In genomic region chr7:123558506-123558874, GRCh38 we compare ENCODE assay signal across 9 cellular contexts. TPM values are rescaled to one million over a fixed set of nuclear protein-coding genes. Genes with fewer than 3 reads are reported as not detected.
DNase-seq lines count a peak whose midpoint lies in the region; ATAC-seq and TF ChIP-seq lines count a peak whose summit lies in the region.
"Had no signal": no experiment of that assay in that cellular context is flagged by ENCODE, and none has a peak within 500 bp of the region (broad histone marks: within the 10 kb centered on the region; RNA-seq: fewer than 3 reads in every experiment).

No MANE protein-coding gene starts in this region.

- no peaks in the 10 kb centered on the region for H3K27me3 Mint-ChIP-seq in neural progenitor cell (ENCODE audit: insufficient read depth, low read depth)
- H3K27me3 Mint-ChIP-seq in type B pancreatic cell = no peaks in the 10 kb centered on the region

- no peaks in the 10 kb centered on the region for H3K4me1 Mint-ChIP-seq in neural progenitor cell
- peaks cover 3% of the 10 kb centered on the region for H3K4me1 Mint-ChIP-seq in type B pancreatic cell (ENCODE audit: unreplicated experiment)

- H3K4me3 Mint-ChIP-seq in neural progenitor cell (no peak overlapping the region), type B pancreatic cell (no peak overlapping the region)
- H3K4me3 Mint-ChIP-seq: nephron progenitor cell had no signal

- DNase-seq in right atrium auricular region (ENCODE audit: low spot score) (no peak), left ventricle myocardium superior (no peak), choroid plexus epithelial cell (ENCODE audit: low read depth) (no peak), neural progenitor cell (ENCODE audit: low spot score) (no peak), NCI-H1105 treated with DMSO at 0.1 percent for 48 hours (lab: John Stamatoyannopoulos, UW) (no peak), NCI-H524 (lab: John Stamatoyannopoulos, UW) (no peak), type B pancreatic cell (ENCODE audit: extremely low spot score, unreplicated experiment) (no peak), OCI-M2 (lab: John Stamatoyannopoulos, UW; ENCODE audit: unreplicated experiment) (no peak)
- DNase-seq: nephron progenitor cell had no signal

- H3K36me3 ChIP-seq in right atrium auricular region = no peaks in the 10 kb centered on the region
- no peaks in the 10 kb centered on the region for H3K36me3 ChIP-seq in neural progenitor cell

- TF ChIP-seq CTCF in right atrium auricular region (IDR thresholded peaks at IDR 0.05) (no peak), choroid plexus epithelial cell (conservative IDR thresholded peaks at IDR 0.05; ENCODE audit: low read depth, low read length) (no peak), neural progenitor cell (IDR thresholded peaks at IDR 0.05) (no peak), type B pancreatic cell (conservative IDR thresholded peaks at IDR 0.05) (no peak)

- H3K36me3 Mint-ChIP-seq in neural progenitor cell (peaks cover 2% of the 10 kb centered on the region), type B pancreatic cell (peaks cover 3% of the 10 kb centered on the region)

- H2AFZ ChIP-seq in neural progenitor cell (replicated peaks) = peak overlapping the region; percentile 94

- peak overlapping the region; percentile 68 for H3K4me2 ChIP-seq in neural progenitor cell

- no peaks in the 10 kb centered on the region for H4K20me1 ChIP-seq in neural progenitor cell (ENCODE audit: low read depth)

- no peaks in the 10 kb centered on the region for H3K9me3 ChIP-seq in right atrium auricular region
- no peaks in the 10 kb centered on the region for H3K9me3 ChIP-seq in neural progenitor cell (ENCODE audit: low read depth)

- H3K27ac Mint-ChIP-seq in neural progenitor cell (no peak overlapping the region), type B pancreatic cell (no peak overlapping the region)
- H3K27ac Mint-ChIP-seq: nephron progenitor cell had no signal

- intact Hi-C loops in left ventricle myocardium superior (cut with micrococcal nuclease) = no loop called here

- peaks cover 40% of the 10 kb centered on the region for H3K79me2 ChIP-seq in neural progenitor cell (ENCODE audit: low read depth)

- peak overlapping the region; percentile 92 to 93 for H3K27ac ChIP-seq in right atrium auricular region
- H3K27ac ChIP-seq in neural progenitor cell = no peak overlapping the region

- H3K9me3 Mint-ChIP-seq in neural progenitor cell (no peaks in the 10 kb centered on the region), type B pancreatic cell (no peaks in the 10 kb centered on the region)
- H3K9me3 Mint-ChIP-seq: nephron progenitor cell had no signal

- peaks cover 0 to 32% of the 10 kb centered on the region in 2 donors for H3K4me1 ChIP-seq in right atrium auricular region
- peaks cover 10% of the 10 kb centered on the region for H3K4me1 ChIP-seq in neural progenitor cell

- no peak for ATAC-seq in left ventricle myocardium superior

- no peaks in the 10 kb centered on the region for H3K27me3 ChIP-seq in right atrium auricular region
- H3K27me3 ChIP-seq in neural progenitor cell = no peaks in the 10 kb centered on the region

- no peak overlapping the region for H3K9ac ChIP-seq in neural progenitor cell

- no peaks in the 10 kb centered on the region for H3F3A ChIP-seq in neural progenitor cell (ENCODE audit: low read depth)

- H3K4me3 ChIP-seq in right atrium auricular region (peak overlapping the region; percentile 80 to 88), choroid plexus epithelial cell (ENCODE audit: low read depth, low read length) (peak overlapping the region; percentile 79), neural progenitor cell (peak overlapping the region; percentile 89)

RNA-seq across cellular contexts. Expression of gene NDUFA5, which starts 0.9 kb away (rescaled TPM):
- total RNA-seq in right atrium auricular region (100 to 1,000 TPM; 110 to 227 TPM), left ventricle myocardium superior (389 TPM), neural progenitor cell (ENCODE audit: low replicate concordance) (62.8 and 118 TPM in 2 replicates), type B pancreatic cell (ENCODE audit: low replicate concordance) (85.8 and 99.1 TPM in 2 replicates)

RNA-seq across cellular contexts. Expression of gene IQUB, which starts 24.1 kb away (rescaled TPM):
- total RNA-seq in right atrium auricular region = under 1 TPM; 0.51 to 0.85 TPM
- total RNA-seq in left ventricle myocardium superior = 0.32 TPM
- 0.58 and 0.84 TPM in 2 replicates for total RNA-seq in neural progenitor cell (ENCODE audit: low replicate concordance)
- 1.2 and 2.1 TPM in 2 replicates for total RNA-seq in type B pancreatic cell (ENCODE audit: low replicate concordance)

RNA-seq across cellular contexts. Expression of gene ASB15, which starts 43.1 kb away (rescaled TPM):
- total RNA-seq in right atrium auricular region = 10 to 100 TPM; 18.6 to 53.9 TPM
- 96.2 TPM for total RNA-seq in left ventricle myocardium superior
- total RNA-seq in neural progenitor cell (ENCODE audit: low replicate concordance) = not detected in 2 replicates
- total RNA-seq in type B pancreatic cell (ENCODE audit: low replicate concordance) = not detected in 2 replicates

Comparison
In these comparisons a context has a peak if more than half of its experiments do, and no peak if none do; other contexts are left out.
1. RNA of gene ASB15, which starts 43.1 kb away (total RNA-seq): 96.2 TPM in left ventricle myocardium superior (single experiment) and 18.6 to 53.9 TPM in right atrium auricular region; not detected in neural progenitor cell and not detected in type B pancreatic cell; every median in the first group is over 10 times any median in the second.
2. Peak in every context shown above with its lines, with median percentiles within 50 percentile points of each other: H3K4me3 ChIP-seq.